7 cellular contexts compared by ENCODE assay signal in genomic region chr14:99602054-99602787, GRCh38. TPM values are rescaled to one million over a fixed set of nuclear protein-coding genes. Genes with fewer than 3 reads are reported as not detected.
DNase-seq lines count a peak whose midpoint lies in the region; ATAC-seq and TF ChIP-seq lines count a peak whose summit lies in the region.

No MANE protein-coding gene starts in this region.

- H3K9me3 ChIP-seq in HEK293 (ENCODE audit: control insufficient read depth, insufficient read depth, low read depth, low read length) (no peaks in the 10 kb centered on the region), SJSA1 (replicated peaks) (0 out of 2 replicates have a peak, but pooled peaks cover 3% of the 10 kb centered on the region)

- no peak; the same call in 1 of the 2 replicates for TF ChIP-seq CTCF in HEK293 (tag by site-specific recombination; IDR thresholded peaks at IDR 0.05)
- peak; percentile 9 for TF ChIP-seq CTCF in foreskin keratinocyte (conservative IDR thresholded peaks at IDR 0.05)
- no peak for TF ChIP-seq CTCF in retinal pigment epithelial cell (conservative IDR thresholded peaks at IDR 0.05; ENCODE audit: low read depth, low read length)

- CTCF ChIA-PET in HEK293 (lab: Yijun Ruan, JAX) = interaction anchor here (0.9 to 1.4 kb wide), 3 partner anchors 28 to 78 kb away, joined by 3 to 4 read pairs (median 3); no protein-coding TSS in a partner anchor

- POLR2A ChIA-PET in HEK293 (lab: Yijun Ruan, JAX) = interaction anchor here (1.1 kb wide), 1 partner anchor 27 kb away, joined by 3 read pairs; no protein-coding TSS in a partner anchor

- DNase-seq in SJSA1 (ENCODE audit: low read depth in 1 of 2, low spot score in 2 of 2) (no peak), foreskin keratinocyte (no peak), retinal pigment epithelial cell (ENCODE audit: low read depth) (no peak), T-helper 9 cell (no peak), AG08395 (ENCODE audit: low spot score) (no peak)

- ATAC-seq in foreskin keratinocyte (no peak), GM19463 (IDR thresholded peaks at IDR 0.05; ENCODE audit: unreplicated experiment) (no peak)

- H3K27me3 ChIP-seq in SJSA1 (replicated peaks) = no peaks in the 10 kb centered on the region
- H3K27me3 ChIP-seq in foreskin keratinocyte = no peaks in the 10 kb centered on the region

- H3K4me3 ChIP-seq in HEK293 (ENCODE audit: low read depth, low read length) (peak overlapping the region; percentile 39), SJSA1 (peak overlapping the region; percentile 65), retinal pigment epithelial cell (ENCODE audit: low read length) (peak overlapping the region; percentile 83)

- H3K27ac ChIP-seq in HEK293 (ENCODE audit: extremely low read depth, low read depth, low read length) (peak overlapping the region; percentile 53; the same call in 1 of the 2 replicates), SJSA1 (no peak overlapping the region), foreskin keratinocyte (no peak overlapping the region)

- peaks cover 15% of the 10 kb centered on the region for H3K4me1 ChIP-seq in HEK293 (ENCODE audit: control insufficient read depth, insufficient read depth, low read length)
- peaks cover 44% of the 10 kb centered on the region for H3K4me1 ChIP-seq in SJSA1 (replicated peaks)
- H3K4me1 ChIP-seq in foreskin keratinocyte = peaks cover 15% of the 10 kb centered on the region

- H3K36me3 ChIP-seq in HEK293 (ENCODE audit: control insufficient read depth in 2 of 2, insufficient read depth in 1 of 2, low read length in 2 of 2) (peaks cover 0 to 4% of the 10 kb centered on the region in 2 experiments; a peak in 1 of 3 replicates), SJSA1 (peaks cover 26% of the 10 kb centered on the region)

TF ChIP-seq in HEK293, 187 proteins besides CTCF, POLR2A, EP300 and RAD21 (continues in another document):
- no peak for TF ChIP-seq ZNF585B (tag by site-specific recombination; IDR thresholded peaks at IDR 0.05)
- TF ChIP-seq ZNF664 (tag by site-specific recombination; IDR thresholded peaks at IDR 0.05) = no peak
- no peak for TF ChIP-seq ZNF416 (tag by site-specific recombination; IDR thresholded peaks at IDR 0.05)
- TF ChIP-seq BCL11B (tag by site-specific recombination; IDR thresholded peaks at IDR 0.05; ENCODE audit: low read depth) = 0 out of 2 replicates have a peak, but pooled peaks have one; percentile 18
- no peak for TF ChIP-seq ZNF670 (tag by site-specific recombination; IDR thresholded peaks at IDR 0.05; ENCODE audit: low read depth)
- TF ChIP-seq PATZ1 (tag by site-specific recombination; IDR thresholded peaks at IDR 0.05) = no peak
- no peak for TF ChIP-seq GLIS1 (tag by site-specific recombination; IDR thresholded peaks at IDR 0.05)
- TF ChIP-seq HOXD13 (CRISPR knock-in tag; IDR thresholded peaks at IDR 0.05; ENCODE audit: borderline replicate concordance) = no peak
- no peak for TF ChIP-seq YY1 (tag by site-specific recombination; IDR thresholded peaks at IDR 0.05)
- TF ChIP-seq SP7 (tag by site-specific recombination; IDR thresholded peaks at IDR 0.05) = no peak
- TF ChIP-seq, protein P1, sequence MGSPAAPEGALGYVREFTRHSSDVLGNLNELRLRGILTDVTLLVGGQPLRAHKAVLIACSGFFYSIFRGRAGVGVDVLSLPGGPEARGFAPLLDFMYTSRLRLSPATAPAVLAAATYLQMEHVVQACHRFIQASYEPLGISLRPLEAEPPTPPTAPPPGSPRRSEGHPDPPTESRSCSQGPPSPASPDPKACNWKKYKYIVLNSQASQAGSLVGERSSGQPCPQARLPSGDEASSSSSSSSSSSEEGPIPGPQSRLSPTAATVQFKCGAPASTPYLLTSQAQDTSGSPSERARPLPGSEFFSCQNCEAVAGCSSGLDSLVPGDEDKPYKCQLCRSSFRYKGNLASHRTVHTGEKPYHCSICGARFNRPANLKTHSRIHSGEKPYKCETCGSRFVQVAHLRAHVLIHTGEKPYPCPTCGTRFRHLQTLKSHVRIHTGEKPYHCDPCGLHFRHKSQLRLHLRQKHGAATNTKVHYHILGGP (tag by site-specific recombination; IDR thresholded peaks at IDR 0.05) = no peak
- no peak for TF ChIP-seq SP3 (tag by site-specific recombination; IDR thresholded peaks at IDR 0.05)
- no peak for TF ChIP-seq ZNF792 (tag by site-specific recombination; IDR thresholded peaks at IDR 0.05)
- no peak for TF ChIP-seq ZNF707 (tag by site-specific recombination; IDR thresholded peaks at IDR 0.05)
- TF ChIP-seq ZNF747 (tag by site-specific recombination; IDR thresholded peaks at IDR 0.05) = no peak
- TF ChIP-seq, protein P2, sequence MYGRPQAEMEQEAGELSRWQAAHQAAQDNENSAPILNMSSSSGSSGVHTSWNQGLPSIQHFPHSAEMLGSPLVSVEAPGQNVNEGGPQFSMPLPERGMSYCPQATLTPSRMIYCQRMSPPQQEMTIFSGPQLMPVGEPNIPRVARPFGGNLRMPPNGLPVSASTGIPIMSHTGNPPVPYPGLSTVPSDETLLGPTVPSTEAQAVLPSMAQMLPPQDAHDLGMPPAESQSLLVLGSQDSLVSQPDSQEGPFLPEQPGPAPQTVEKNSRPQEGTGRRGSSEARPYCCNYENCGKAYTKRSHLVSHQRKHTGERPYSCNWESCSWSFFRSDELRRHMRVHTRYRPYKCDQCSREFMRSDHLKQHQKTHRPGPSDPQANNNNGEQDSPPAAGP (tag by site-specific recombination; IDR thresholded peaks at IDR 0.05) = no peak
- TF ChIP-seq, protein P3, sequence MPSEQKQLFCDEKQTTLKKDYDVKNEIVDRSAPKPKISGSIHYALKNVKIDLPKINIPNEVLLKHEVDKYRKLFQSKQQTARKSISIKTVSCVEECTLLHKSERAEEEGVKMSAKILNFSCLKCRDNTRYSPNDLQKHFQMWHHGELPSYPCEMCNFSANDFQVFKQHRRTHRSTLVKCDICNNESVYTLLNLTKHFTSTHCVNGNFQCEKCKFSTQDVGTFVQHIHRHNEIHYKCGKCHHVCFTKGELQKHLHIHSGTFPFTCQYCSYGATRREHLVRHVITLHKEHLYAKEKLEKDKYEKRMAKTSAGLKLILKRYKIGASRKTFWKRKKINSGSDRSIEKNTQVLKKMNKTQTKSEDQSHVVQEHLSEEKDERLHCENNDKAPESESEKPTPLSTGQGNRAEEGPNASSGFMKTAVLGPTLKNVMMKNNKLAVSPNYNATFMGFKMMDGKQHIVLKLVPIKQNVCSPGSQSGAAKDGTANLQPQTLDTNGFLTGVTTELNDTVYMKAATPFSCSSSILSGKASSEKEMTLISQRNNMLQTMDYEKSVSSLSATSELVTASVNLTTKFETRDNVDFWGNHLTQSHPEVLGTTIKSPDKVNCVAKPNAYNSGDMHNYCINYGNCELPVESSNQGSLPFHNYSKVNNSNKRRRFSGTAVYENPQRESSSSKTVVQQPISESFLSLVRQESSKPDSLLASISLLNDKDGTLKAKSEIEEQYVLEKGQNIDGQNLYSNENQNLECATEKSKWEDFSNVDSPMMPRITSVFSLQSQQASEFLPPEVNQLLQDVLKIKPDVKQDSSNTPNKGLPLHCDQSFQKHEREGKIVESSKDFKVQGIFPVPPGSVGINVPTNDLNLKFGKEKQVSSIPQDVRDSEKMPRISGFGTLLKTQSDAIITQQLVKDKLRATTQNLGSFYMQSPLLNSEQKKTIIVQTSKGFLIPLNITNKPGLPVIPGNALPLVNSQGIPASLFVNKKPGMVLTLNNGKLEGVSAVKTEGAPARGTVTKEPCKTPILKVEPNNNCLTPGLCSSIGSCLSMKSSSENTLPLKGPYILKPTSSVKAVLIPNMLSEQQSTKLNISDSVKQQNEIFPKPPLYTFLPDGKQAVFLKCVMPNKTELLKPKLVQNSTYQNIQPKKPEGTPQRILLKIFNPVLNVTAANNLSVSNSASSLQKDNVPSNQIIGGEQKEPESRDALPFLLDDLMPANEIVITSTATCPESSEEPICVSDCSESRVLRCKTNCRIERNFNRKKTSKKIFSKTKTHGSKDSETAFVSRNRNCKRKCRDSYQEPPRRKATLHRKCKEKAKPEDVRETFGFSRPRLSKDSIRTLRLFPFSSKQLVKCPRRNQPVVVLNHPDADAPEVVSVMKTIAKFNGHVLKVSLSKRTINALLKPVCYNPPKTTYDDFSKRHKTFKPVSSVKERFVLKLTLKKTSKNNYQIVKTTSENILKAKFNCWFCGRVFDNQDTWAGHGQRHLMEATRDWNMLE (tag by site-specific recombination; conservative IDR thresholded peaks at IDR 0.05; ENCODE audit: low read depth) = no peak
- TF ChIP-seq ZNF248 (tag by site-specific recombination; IDR thresholded peaks at IDR 0.05) = no peak
- TF ChIP-seq BCL11A (tag by site-specific recombination; IDR thresholded peaks at IDR 0.05; ENCODE audit: low read depth) = no peak
- TF ChIP-seq, protein P4, sequence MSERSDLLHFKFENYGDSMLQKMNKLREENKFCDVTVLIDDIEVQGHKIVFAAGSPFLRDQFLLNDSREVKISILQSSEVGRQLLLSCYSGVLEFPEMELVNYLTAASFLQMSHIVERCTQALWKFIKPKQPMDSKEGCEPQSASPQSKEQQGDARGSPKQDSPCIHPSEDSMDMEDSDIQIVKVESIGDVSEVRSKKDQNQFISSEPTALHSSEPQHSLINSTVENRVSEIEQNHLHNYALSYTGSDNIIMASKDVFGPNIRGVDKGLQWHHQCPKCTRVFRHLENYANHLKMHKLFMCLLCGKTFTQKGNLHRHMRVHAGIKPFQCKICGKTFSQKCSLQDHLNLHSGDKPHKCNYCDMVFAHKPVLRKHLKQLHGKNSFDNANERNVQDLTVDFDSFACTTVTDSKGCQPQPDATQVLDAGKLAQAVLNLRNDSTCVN (tag by site-specific recombination; optimal IDR thresholded peaks at IDR 0.05) = peak; percentile 29

RNA-seq across cellular contexts. Expression of gene CCDC85C, which starts 1.8 kb away (rescaled TPM):
- 14.5 and 25.8 TPM in 2 replicates for total RNA-seq in SJSA1 (2014; rRNA removed; shearing (Covaris generic))
- 51.9 and 65.2 TPM in 2 replicates for total RNA-seq in foreskin keratinocyte
- 26.0 and 35.4 TPM in 2 replicates for polyA plus RNA-seq in foreskin keratinocyte

RNA-seq across cellular contexts. Expression of gene HHIPL1, which starts 42.7 kb away (rescaled TPM):
- 0.42 TPM in 1 of 2 replicates, not detected in the other for total RNA-seq in SJSA1 (2014; rRNA removed; shearing (Covaris generic))
- total RNA-seq in foreskin keratinocyte = 0.46 and 0.71 TPM in 2 replicates
- polyA plus RNA-seq in foreskin keratinocyte = 0.45 and 0.58 TPM in 2 replicates
